13 cellular contexts compared by ENCODE assay signal in the genomic region with DNA sequence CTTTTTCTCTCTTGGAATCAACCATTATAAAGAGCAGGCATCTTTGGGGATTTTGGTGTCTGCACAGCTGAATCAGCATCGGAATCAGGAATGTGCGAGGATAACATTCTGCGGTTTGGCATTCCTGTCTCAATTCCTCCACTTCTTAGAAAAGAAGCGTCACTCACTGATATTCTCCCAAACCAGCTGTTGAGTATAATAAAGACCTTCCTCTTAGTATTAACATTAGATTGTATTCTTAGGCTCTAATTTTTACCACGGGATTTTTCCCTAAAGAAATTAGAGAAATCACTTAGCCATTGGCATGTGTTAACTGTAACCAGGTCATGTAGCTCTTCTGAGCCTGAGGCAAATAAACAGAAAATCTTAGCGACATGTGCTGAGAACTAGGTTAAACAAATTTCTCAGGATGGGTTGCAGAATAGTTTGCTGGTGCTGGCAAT.
DNase-seq lines count a peak whose midpoint lies in the region; ATAC-seq and TF ChIP-seq lines count a peak whose summit lies in the region.
"Had no signal": no experiment of that assay in that cellular context is flagged by ENCODE, and none has a peak within 500 bp of the region (broad histone marks: within the 10 kb centered on the region; RNA-seq: fewer than 3 reads in every experiment).

No MANE protein-coding gene starts in this region.

- CTCF ChIA-PET in BJ (lab: Yijun Ruan, JAX), result interaction anchor here (0.8 to 1.6 kb wide), 3 partner anchors 10 to 165 kb away, joined by 3 to 5 read pairs (median 5); no protein-coding TSS in a partner anchor

- H3K27ac ChIP-seq in SK-N-MC, result no peak overlapping the region; the same call in 1 of the 2 replicates
- H3K27ac ChIP-seq: C4-2B, thoracic aorta had no signal

- H3K9me3 ChIP-seq in SK-N-MC (ENCODE audit: low read depth, low read length), result no peaks in the 10 kb centered on the region
- H3K9me3 ChIP-seq: thoracic aorta had no signal

- no peak overlapping the region for H3K9ac ChIP-seq in SK-N-MC (ENCODE audit: insufficient read length)

- no peak for ATAC-seq in GM19351 (IDR thresholded peaks at IDR 0.05; ENCODE audit: unreplicated experiment)
- ATAC-seq in HG03520 (IDR thresholded peaks at IDR 0.05; ENCODE audit: unreplicated experiment), result no peak
- ATAC-seq: natural killer cell treated with Interleukin-12 subunit alpha and Interleukin-12 subunit beta and Interleukin-15 and Interleukin-18, amount 100 ng/mL, for 72 hours had no signal

- DNase-seq in BJ (ENCODE audit: low read depth) (peak; percentile 95), SK-N-MC (ENCODE audit: low read depth, low spot score) (peak; percentile 55), foreskin fibroblast (peak; percentile 84 to 93), retinal pigment epithelial cell (ENCODE audit: low read depth) (peak; percentile 75), NCI-H2196 treated with DMSO at 0.1 percent for 48 hours (lab: John Stamatoyannopoulos, UW; ENCODE audit: unreplicated experiment) (no peak)
- DNase-seq in stimulated activated CD4-positive, alpha-beta T cell treated with anti-CD3 and anti-CD28 coated beads, Interleukin-1b, Interleukin-23, amount 100 ng/mL, for 48 hours, result no peak
- DNase-seq: NCI-H1092; stimulated activated CD4-positive, alpha-beta T cell treated with anti-CD3 and anti-CD28 coated beads, Interleukin-4, amount 100 ng/mL, for 4 hours had no signal

- H3K36me3 ChIP-seq in BJ (ENCODE audit: control insufficient read depth, insufficient read depth, low read length) (no peaks in the 10 kb centered on the region), SK-N-MC (ENCODE audit: insufficient read depth, low read length) (no peaks in the 10 kb centered on the region)
- H3K36me3 ChIP-seq: thoracic aorta had no signal

- POLR2A ChIA-PET in BJ (lab: Charles Lee), result interaction anchor here (0.5 to 0.7 kb wide), 2 partner anchors 15 to 25 kb away, joined by 3 read pairs; no protein-coding TSS in a partner anchor

- H3K4me3 ChIP-seq in BJ (ENCODE audit: low read depth, low read length), result no peak overlapping the region
- peak overlapping the region; percentile 57 for H3K4me3 ChIP-seq in SK-N-MC
- no peak overlapping the region for H3K4me3 ChIP-seq in foreskin fibroblast (ENCODE audit: low read depth in 1 of 2, low read length in 2 of 2)
- H3K4me3 ChIP-seq in retinal pigment epithelial cell (ENCODE audit: low read length), result no peak overlapping the region
- H3K4me3 ChIP-seq: thoracic aorta had no signal

- no peaks in the 10 kb centered on the region for H3K27me3 ChIP-seq in BJ (ENCODE audit: control insufficient read depth, insufficient read depth, low read length)

- no peak for TF ChIP-seq CTCF in BJ (IDR thresholded peaks at IDR 0.05; ENCODE audit: insufficient read depth, low read depth, low read length)
- no peak for TF ChIP-seq CTCF in foreskin fibroblast (IDR thresholded peaks at IDR 0.05; ENCODE audit: low read depth, low read length)
- TF ChIP-seq CTCF in retinal pigment epithelial cell (conservative IDR thresholded peaks at IDR 0.05; ENCODE audit: low read depth, low read length), result no peak

Comparison
In these comparisons a context has a peak if more than half of its experiments do, and no peak if none do; other contexts are left out.
1. DNase-seq: peak in BJ (single experiment), SK-N-MC (single experiment), foreskin fibroblast (2 of 2) and retinal pigment epithelial cell (single experiment); none in NCI-H2196 treated with DMSO at 0.1 percent for 48 hours (single experiment) and stimulated activated CD4-positive, alpha-beta T cell treated with anti-CD3 and anti-CD28 coated beads, Interleukin-1b, Interleukin-23, amount 100 ng/mL, for 48 hours (single experiment).